29 cellular contexts compared by ENCODE assay signal in genomic region chr4:139005774-139006173, GRCh38.
"Had no signal": no experiment of that assay in that cellular context is flagged by ENCODE, and none has a peak within 500 bp of the region (broad histone marks: within the 10 kb centered on the region; RNA-seq: fewer than 3 reads in every experiment).

No MANE protein-coding gene starts in this region.

- H3K9me3 ChIP-seq: colonic mucosa, left lung, prostate gland, right atrium auricular region, sigmoid colon, thyroid gland had no signal

- H3K36me3 Mint-ChIP-seq: mesothelial cell of epicardium; naive B cell; stimulated activated effector memory CD8-positive, alpha-beta T cell treated with anti-CD3 and anti-CD28 coated beads, Interleukin-12 subunit alpha, Interleukin-12 subunit beta, amount 100 ng/mL, for 72 hours; type B pancreatic cell had no signal

- H3K4me1 Mint-ChIP-seq: mesothelial cell of epicardium; nephron; neural progenitor cell; stimulated activated effector memory CD8-positive, alpha-beta T cell treated with anti-CD3 and anti-CD28 coated beads, Interleukin-12 subunit alpha, Interleukin-12 subunit beta, amount 100 ng/mL, for 72 hours had no signal

- H3K27ac ChIP-seq: colonic mucosa, epithelial cell of prostate, heart right ventricle, left lung, neural progenitor cell, parathyroid adenoma, prostate gland, right atrium auricular region, sigmoid colon, stomach, thyroid gland had no signal

- H3K4me3 ChIP-seq: colonic mucosa, heart right ventricle, left lung, mucosa of descending colon, neural progenitor cell, prostate gland, right atrium auricular region, sigmoid colon, stomach, thyroid gland had no signal

- H3K36me3 ChIP-seq: colonic mucosa, heart right ventricle, left lung, neural progenitor cell, prostate gland, right atrium auricular region, sigmoid colon, stomach, thyroid gland had no signal

- H3K27me3 ChIP-seq: colonic mucosa, heart right ventricle, left lung, neural progenitor cell, right atrium auricular region, sigmoid colon, stomach, thyroid gland had no signal

- H3K4me1 ChIP-seq: colonic mucosa, heart right ventricle, neural progenitor cell, parathyroid adenoma, prostate gland, right atrium auricular region, sigmoid colon, stomach had no signal

- H3K9me3 Mint-ChIP-seq: stimulated activated effector memory CD8-positive, alpha-beta T cell treated with anti-CD3 and anti-CD28 coated beads, Interleukin-12 subunit alpha, Interleukin-12 subunit beta, amount 100 ng/mL, for 72 hours; type B pancreatic cell had no signal

- DNase-seq: colonic mucosa; effector CD8-positive, alpha-beta T cell; endodermal cell; foreskin fibroblast; glutamatergic neuron; heart right ventricle; hippocampal formation; left cardiac atrium; left lung; mesenchymal stem cell; naive B cell; stimulated activated CD4-positive, alpha-beta T cell treated with anti-CD3 and anti-CD28 coated beads, Interleukin-2, amount 100 ng/mL, for 24 hours; stimulated activated CD4-positive, alpha-beta T cell treated with anti-CD3 and anti-CD28 coated beads, Interleukin-4, amount 100 ng/mL, for 24 hours; stimulated activated naive CD4-positive, alpha-beta T cell treated with Interleukin-2 at 50 U/mL for 16 hours; stomach had no signal

- H3K79me2 ChIP-seq: parathyroid adenoma had no signal

- ATAC-seq: esophagus mucosa; heart right ventricle; left cardiac atrium; left lung; mucosa of descending colon; stimulated activated effector memory CD8-positive, alpha-beta T cell treated with anti-CD3 and anti-CD28 coated beads, Interleukin-12 subunit alpha, Interleukin-12 subunit beta, amount 100 ng/mL, for 72 hours had no signal

- H3K27ac Mint-ChIP-seq: dendritic cell treated with granulocyte-macrophage colony-stimulating factor and Interleukin-4, amounts not matched to agents 40 ng/mL and 50 ng/mL, for 4 days; endodermal cell; mesothelial cell of epicardium; naive B cell; nephron; neural progenitor cell; stimulated activated effector memory CD8-positive, alpha-beta T cell treated with anti-CD3 and anti-CD28 coated beads, Interleukin-12 subunit alpha, Interleukin-12 subunit beta, amount 100 ng/mL, for 72 hours; type B pancreatic cell had no signal

- H2AFZ ChIP-seq: neural progenitor cell, parathyroid adenoma had no signal

- H3K4me3 Mint-ChIP-seq: dendritic cell treated with granulocyte-macrophage colony-stimulating factor and Interleukin-4, amounts not matched to agents 40 ng/mL and 50 ng/mL, for 4 days; endodermal cell; mesothelial cell of epicardium; naive B cell; nephron; neural progenitor cell; stimulated activated effector memory CD8-positive, alpha-beta T cell treated with anti-CD3 and anti-CD28 coated beads, Interleukin-12 subunit alpha, Interleukin-12 subunit beta, amount 100 ng/mL, for 72 hours; type B pancreatic cell had no signal

- H3K27me3 Mint-ChIP-seq: dendritic cell treated with granulocyte-macrophage colony-stimulating factor and Interleukin-4, amounts not matched to agents 40 ng/mL and 50 ng/mL, for 4 days; naive B cell; type B pancreatic cell had no signal

- H3K4me2 ChIP-seq: neural progenitor cell had no signal
